In the genomic region with DNA sequence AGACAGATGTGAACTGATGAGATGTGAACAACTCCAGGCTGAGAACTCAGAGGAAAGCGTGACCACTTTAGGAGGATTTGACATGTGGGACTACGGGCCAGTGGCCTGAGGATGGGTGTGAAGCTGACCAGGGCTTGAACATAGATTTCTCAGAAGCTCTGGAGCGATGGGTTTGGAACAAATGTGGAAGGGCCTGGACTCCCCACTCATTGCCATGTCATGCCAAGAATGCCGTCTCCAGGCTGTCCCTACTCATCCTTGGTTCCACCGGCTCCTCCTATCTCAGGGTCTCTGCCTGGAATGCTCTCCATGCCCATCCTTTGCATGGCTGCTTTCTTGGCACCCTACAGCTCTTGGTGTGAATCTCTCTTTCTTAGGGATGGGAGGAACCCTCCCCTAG, we compare ENCODE assay signal across 23 cellular contexts.
"Had no signal": no experiment of that assay in that cellular context is flagged by ENCODE, and none has a peak within 500 bp of the region (broad histone marks: within the 10 kb centered on the region; RNA-seq: fewer than 3 reads in every experiment).

No MANE protein-coding gene starts in this region.

- ATAC-seq: activated T-helper 17 cell treated with anti-CD3 and anti-CD28 coated beads, Interleukin-2, amount 50 U/mL, for 72 hours; T-helper 17 cell had no signal

- H3K27me3 Mint-ChIP-seq: activated CD4-positive, alpha-beta memory T cell treated with anti-CD3 and anti-CD28 coated beads for 36 hours; activated CD4-positive, alpha-beta T cell treated with anti-CD3 and anti-CD28 coated beads, Interleukin-2, amount 10 ng/mL, durations not matched to agents 7 days and 5 days; activated naive CD4-positive, alpha-beta T cell treated with anti-CD3 and anti-CD28 coated beads, Interleukin-2, amount 10 ng/mL, durations not matched to agents 7 days and 5 days; activated naive CD8-positive, alpha-beta T cell treated with anti-CD3 and anti-CD28 coated beads for 36 hours; activated T-helper 17 cell treated with anti-CD3 and anti-CD28 coated beads, Interleukin-2, amount 50 U/mL, for 72 hours; T-helper 17 cell had no signal

- H3K4me3 Mint-ChIP-seq: activated CD4-positive, alpha-beta memory T cell treated with anti-CD3 and anti-CD28 coated beads for 36 hours; activated CD4-positive, alpha-beta T cell treated with anti-CD3 and anti-CD28 coated beads, Interleukin-2, amount 10 ng/mL, durations not matched to agents 7 days and 5 days; activated naive CD4-positive, alpha-beta T cell treated with anti-CD3 and anti-CD28 coated beads, Interleukin-2, amount 10 ng/mL, durations not matched to agents 7 days and 5 days; activated naive CD8-positive, alpha-beta T cell treated with anti-CD3 and anti-CD28 coated beads for 36 hours; activated T-helper 17 cell treated with anti-CD3 and anti-CD28 coated beads, Interleukin-2, amount 50 U/mL, for 72 hours; T-helper 17 cell had no signal

- H3K9me3 ChIP-seq: MG63 had no signal

- H3K27me3 ChIP-seq: brain microvascular endothelial cell, cardiac muscle cell, MG63 had no signal

- H3K4me3 ChIP-seq: cardiac muscle cell, MG63 had no signal

- DNase-seq: activated CD4-positive, alpha-beta memory T cell treated with anti-CD3 and anti-CD28 coated beads for 36 hours; activated CD4-positive, alpha-beta T cell treated with anti-CD3 and anti-CD28 coated beads, Interleukin-2, amount 10 ng/mL, durations not matched to agents 7 days and 5 days; activated CD4-positive, CD25-positive, alpha-beta regulatory T cell; activated CD8-positive, alpha-beta memory T cell treated with anti-CD3 and anti-CD28 coated beads for 24 hours; activated gamma-delta T cell treated with Interleukin-2 at 50 U/mL for 16 hours; activated naive CD4-positive, alpha-beta T cell treated with anti-CD3 and anti-CD28 coated beads, Interleukin-2, amount 10 ng/mL, durations not matched to agents 7 days and 5 days; activated naive CD8-positive, alpha-beta T cell treated with anti-CD3 and anti-CD28 coated beads for 36 hours; activated T-cell treated with anti-CD3 and anti-CD28 coated beads, Interleukin-2, amount 50 U/mL, for 48 hours; brain microvascular endothelial cell; MG63; MV-4-11; NCI-H1092 treated with DMSO at 0.1 percent for 48 hours; NCI-H1417 treated with DMSO at 0.1 percent for 48 hours; NCI-H1694; NCI-H2029; NCI-H2107; NCI-H510A treated with DMSO at 0.1 percent for 48 hours; SIG-M5; T-helper 17 cell; T1000 had no signal

- H3K36me3 ChIP-seq: brain microvascular endothelial cell, cardiac muscle cell, MG63 had no signal

- H3K4me1 Mint-ChIP-seq: activated CD4-positive, alpha-beta T cell treated with anti-CD3 and anti-CD28 coated beads, Interleukin-2, amount 10 ng/mL, durations not matched to agents 7 days and 5 days; activated naive CD4-positive, alpha-beta T cell treated with anti-CD3 and anti-CD28 coated beads, Interleukin-2, amount 10 ng/mL, durations not matched to agents 7 days and 5 days; activated naive CD8-positive, alpha-beta T cell treated with anti-CD3 and anti-CD28 coated beads for 36 hours; activated T-helper 17 cell treated with anti-CD3 and anti-CD28 coated beads, Interleukin-2, amount 50 U/mL, for 72 hours; T-helper 17 cell had no signal

- H3K9me3 Mint-ChIP-seq: activated CD4-positive, alpha-beta memory T cell treated with anti-CD3 and anti-CD28 coated beads for 36 hours; activated CD4-positive, alpha-beta T cell treated with anti-CD3 and anti-CD28 coated beads, Interleukin-2, amount 10 ng/mL, durations not matched to agents 7 days and 5 days; activated naive CD4-positive, alpha-beta T cell treated with anti-CD3 and anti-CD28 coated beads, Interleukin-2, amount 10 ng/mL, durations not matched to agents 7 days and 5 days; activated naive CD8-positive, alpha-beta T cell treated with anti-CD3 and anti-CD28 coated beads for 36 hours had no signal

- H3K27ac Mint-ChIP-seq: activated CD4-positive, alpha-beta memory T cell treated with anti-CD3 and anti-CD28 coated beads for 36 hours; activated CD4-positive, alpha-beta T cell treated with anti-CD3 and anti-CD28 coated beads, Interleukin-2, amount 10 ng/mL, durations not matched to agents 7 days and 5 days; activated naive CD4-positive, alpha-beta T cell treated with anti-CD3 and anti-CD28 coated beads, Interleukin-2, amount 10 ng/mL, durations not matched to agents 7 days and 5 days; activated naive CD8-positive, alpha-beta T cell treated with anti-CD3 and anti-CD28 coated beads for 36 hours; activated T-helper 17 cell treated with anti-CD3 and anti-CD28 coated beads, Interleukin-2, amount 50 U/mL, for 72 hours; T-helper 17 cell had no signal

- H3K36me3 Mint-ChIP-seq: activated naive CD4-positive, alpha-beta T cell treated with anti-CD3 and anti-CD28 coated beads, Interleukin-2, amount 10 ng/mL, durations not matched to agents 7 days and 5 days had no signal

- H3K27ac ChIP-seq: brain microvascular endothelial cell, cardiac muscle cell, VCaP had no signal
